In the genomic region with DNA sequence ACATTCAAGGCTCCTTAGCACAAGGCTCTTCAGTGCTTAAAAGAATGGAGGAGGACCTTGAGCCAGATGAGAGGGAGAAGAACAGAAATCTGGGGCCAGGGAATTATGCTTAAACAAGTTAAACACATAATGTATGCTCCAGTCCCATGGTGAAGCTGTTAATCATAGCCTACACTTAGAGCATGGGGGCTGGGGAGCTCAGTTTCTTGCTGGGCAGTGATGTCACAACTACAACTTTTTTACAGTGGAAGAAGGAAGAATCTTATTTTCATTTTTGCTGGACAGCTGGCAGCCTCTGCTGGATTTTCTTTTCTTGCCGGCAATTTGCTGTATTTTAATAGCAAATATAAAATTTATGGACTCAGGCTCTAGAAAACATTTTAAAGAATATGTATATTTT, we compare ENCODE assay signal across 19 cellular contexts.
"Had no signal": no experiment of that assay in that cellular context is flagged by ENCODE, and none has a peak within 500 bp of the region (broad histone marks: within the 10 kb centered on the region; RNA-seq: fewer than 3 reads in every experiment).

No MANE protein-coding gene starts in this region.

- DNase-seq: activated CD4-positive, alpha-beta T cell treated with anti-CD3 and anti-CD28 coated beads for 4 hours; activated CD8-positive, alpha-beta memory T cell treated with anti-CD3 and anti-CD28 coated beads, Interleukin-2, amount 50 U/mL, for 4 hours; activated CD8-positive, alpha-beta T cell treated with anti-CD3 and anti-CD28 coated beads for 36 hours; activated naive CD4-positive, alpha-beta T cell; caudate nucleus; cortex of kidney; effector CD8-positive, alpha-beta T cell; head of caudate nucleus; left ventricle myocardium inferior; nephron progenitor cell; psoas muscle; right lobe of liver; stimulated activated CD4-positive, alpha-beta T cell treated with anti-CD3 and anti-CD28 coated beads, Interleukin-12 subunit alpha, Interleukin-12 subunit beta, amount 100 ng/mL, for 4 hours; stimulated activated naive CD4-positive, alpha-beta T cell treated with Interleukin-2 at 50 U/mL for 16 hours; T-cell; T1000; upper lobe of left lung; WERI-Rb-1 had no signal

- ATAC-seq: activated CD8-positive, alpha-beta T cell treated with anti-CD3 and anti-CD28 coated beads for 36 hours; psoas muscle; right lobe of liver; T-cell had no signal

- H3K4me3 ChIP-seq: left ventricle myocardium inferior, psoas muscle, right lobe of liver, suprapubic skin, upper lobe of left lung had no signal
